In the genomic region with DNA sequence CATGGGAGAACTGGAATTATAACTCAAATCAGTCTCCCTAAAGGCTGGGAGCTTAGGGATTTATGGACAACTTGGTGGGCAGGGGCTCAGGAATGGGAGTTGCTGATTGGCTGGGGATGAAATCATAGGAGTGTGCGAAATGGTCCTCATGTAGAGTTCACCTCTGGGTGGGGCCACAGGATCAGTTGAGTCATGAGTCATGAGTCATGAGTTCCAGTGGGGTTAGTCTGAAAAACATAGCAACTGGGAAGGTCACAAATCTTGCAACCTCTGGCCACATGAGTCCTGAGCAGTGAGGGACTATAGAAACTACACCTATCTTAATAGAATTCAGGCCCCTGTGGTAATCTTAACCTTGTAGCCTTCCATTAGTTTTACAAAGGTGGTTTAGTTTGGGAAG, we compare ENCODE assay signal across 1 cellular context.
A peak's percentile ranks its signal among the peaks of the same experiment; 100 is the strongest.
TF ChIP-seq lines count a peak whose summit lies in the region.

No MANE protein-coding gene starts in this region.

TF ChIP-seq in K562, 482 proteins besides CTCF, POLR2A, EP300 and RAD21 (continued from another document):
- peak; percentile 75; the same call in 1 of the 2 replicates for TF ChIP-seq JUND (IDR thresholded peaks at IDR 0.05; ENCODE audit: borderline replicate concordance, low read depth, low read length)
- peak; percentile 71; the same call in 2 of the 3 replicates for TF ChIP-seq JUND (tag; IDR thresholded peaks at IDR 0.05; ENCODE audit: borderline replicate concordance, low read depth, low read length)
- TF ChIP-seq NBN (IDR thresholded peaks at IDR 0.05; ENCODE audit: low read depth): no peak
- TF ChIP-seq NRF1 (conservative IDR thresholded peaks at IDR 0.05 in 1 of 2, IDR thresholded peaks at IDR 0.05 in 1 of 2): no peak
